ENCODE assay signal across 13 cellular contexts in the genomic region with DNA sequence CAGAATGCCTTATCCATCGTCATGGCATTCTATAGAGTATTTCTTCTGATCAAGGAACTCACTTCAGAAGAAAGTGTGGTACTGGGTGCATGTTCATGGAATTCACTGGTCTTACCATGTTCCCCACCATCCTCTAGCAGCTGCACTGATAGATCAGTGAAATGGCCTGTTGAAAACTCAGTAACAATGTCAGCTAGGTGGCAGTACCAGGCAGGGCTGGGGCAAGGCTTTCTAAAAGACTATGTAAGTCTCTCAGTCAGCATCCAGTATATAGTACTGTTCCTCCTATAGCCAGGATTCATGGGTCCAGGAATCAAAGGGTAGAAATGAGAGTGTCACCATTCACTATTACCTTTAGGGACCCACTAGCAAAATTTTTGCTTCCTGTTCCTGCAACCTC. TPM values are rescaled to one million over a fixed set of nuclear protein-coding genes. Genes with fewer than 3 reads are reported as not detected.
A peak's percentile ranks its signal among the peaks of the same experiment; 100 is the strongest.
DNase-seq lines count a peak whose midpoint lies in the region; ATAC-seq and TF ChIP-seq lines count a peak whose summit lies in the region.
"Had no signal": no experiment of that assay in that cellular context is flagged by ENCODE, and none has a peak within 500 bp of the region (broad histone marks: within the 10 kb centered on the region; RNA-seq: fewer than 3 reads in every experiment).

No MANE protein-coding gene starts in this region.

- DNase-seq in GM06990 (ENCODE audit: extremely low read depth, insufficient read length) (no peak), esophagus muscularis mucosa (ENCODE audit: extremely low spot score) (no peak), neural progenitor cell (ENCODE audit: low spot score) (peak; percentile 24), PC-9 (no peak), NCI-H1048 (lab: John Stamatoyannopoulos, UW) (no peak)
- DNase-seq in activated effector memory CD4-positive, alpha-beta T cell treated with Interleukin-2 at 50 U/mL for 16 hours: no peak
- DNase-seq: activated T-cell treated with anti-CD3 and anti-CD28 coated beads, Interleukin-2, amount 50 U/mL, for 48 hours; effector CD8-positive, alpha-beta T cell; small intestine; T-helper 17 cell had no signal

- H3K27me3 Mint-ChIP-seq in neural progenitor cell (ENCODE audit: insufficient read depth, low read depth): peaks cover 2% of the 10 kb centered on the region

- ATAC-seq in GM21723 (IDR thresholded peaks at IDR 0.05; ENCODE audit: unreplicated experiment): no peak
- ATAC-seq: T-helper 17 cell had no signal

- H3K79me2 ChIP-seq in OCI-LY3 (ENCODE audit: low read length) (no peaks in the 10 kb centered on the region), neural progenitor cell (ENCODE audit: low read depth) (no peaks in the 10 kb centered on the region), PC-9 (ENCODE audit: low read depth) (no peaks in the 10 kb centered on the region)

- no peaks in the 10 kb centered on the region for H3K9me2 ChIP-seq in PC-9 (ENCODE audit: insufficient read depth)

- POLR2A ChIA-PET in PC-9 (lab: Charles Lee; ENCODE audit: unreplicated experiment): no interaction called here

- H4K20me1 ChIP-seq in OCI-LY3 (ENCODE audit: insufficient read depth, low read length) (no peaks in the 10 kb centered on the region), neural progenitor cell (ENCODE audit: low read depth) (no peaks in the 10 kb centered on the region), PC-9 (ENCODE audit: insufficient read depth) (no peaks in the 10 kb centered on the region)

- H3K4me3 Mint-ChIP-seq in neural progenitor cell: no peak overlapping the region
- H3K4me3 Mint-ChIP-seq: T-helper 17 cell had no signal

- CTCF ChIA-PET in PC-9 (lab: Charles Lee): no interaction called here

- intact Hi-C loops in esophagus muscularis mucosa (cut with DNase I) (no loop called here), PC-9 (cut with micrococcal nuclease; ENCODE audit: unreplicated experiment) (no loop called here)

- H3K9me3 ChIP-seq in OCI-LY3 (ENCODE audit: insufficient read depth, low read length): no peaks in the 10 kb centered on the region
- H3K9me3 ChIP-seq in esophagus muscularis mucosa: no peaks in the 10 kb centered on the region
- no peaks in the 10 kb centered on the region for H3K9me3 ChIP-seq in neural progenitor cell (ENCODE audit: low read depth)
- no peaks in the 10 kb centered on the region for H3K9me3 ChIP-seq in PC-9 (ENCODE audit: insufficient read depth, low read depth)

- H3K4me1 ChIP-seq in OCI-LY3 (ENCODE audit: low read length): no peaks in the 10 kb centered on the region
- peaks cover 0 to 1% (median 0%) of the 10 kb centered on the region in 4 donors for H3K4me1 ChIP-seq in esophagus muscularis mucosa
- H3K4me1 ChIP-seq in neural progenitor cell: peaks cover 10% of the 10 kb centered on the region
- no peaks in the 10 kb centered on the region for H3K4me1 ChIP-seq in PC-9 (replicated peaks; ENCODE audit: insufficient read depth)

- H3F3A ChIP-seq in neural progenitor cell (ENCODE audit: low read depth) (peaks cover 5% of the 10 kb centered on the region), PC-9 (ENCODE audit: insufficient read depth, low read depth) (no peaks in the 10 kb centered on the region)

- H2AFZ ChIP-seq in OCI-LY3 (ENCODE audit: low read depth, low read length) (no peak overlapping the region), neural progenitor cell (replicated peaks) (no peak overlapping the region), PC-9 (no peak overlapping the region)

- no peak overlapping the region for H3K9ac ChIP-seq in OCI-LY3 (ENCODE audit: low read length)
- no peak overlapping the region for H3K9ac ChIP-seq in neural progenitor cell

- no peak for TF ChIP-seq POLR2A in esophagus muscularis mucosa (IDR thresholded peaks at IDR 0.05; ENCODE audit: low read depth)

- H3K27ac ChIP-seq in OCI-LY3 (ENCODE audit: low read length) (no peak overlapping the region), esophagus muscularis mucosa (replicated peaks in 1 of 4) (no peak overlapping the region), neural progenitor cell (no peak overlapping the region), PC-9 (no peak overlapping the region)

- H3K4me1 Mint-ChIP-seq in neural progenitor cell: peaks cover 21% of the 10 kb centered on the region
- H3K4me1 Mint-ChIP-seq: T-helper 17 cell had no signal

- peak; percentile 39 for TF ChIP-seq CTCF in GM06990 (IDR thresholded peaks at IDR 0.05; ENCODE audit: insufficient read depth, low read length, poor library complexity, severe bottlenecking)
- TF ChIP-seq CTCF in OCI-LY3 (IDR thresholded peaks at IDR 0.05; ENCODE audit: low read depth, low read length): peak; percentile 34
- TF ChIP-seq CTCF in esophagus muscularis mucosa (IDR thresholded peaks at IDR 0.05): peak in 2 of 3 experiments; percentile 12 to 30
- TF ChIP-seq CTCF in neural progenitor cell (IDR thresholded peaks at IDR 0.05): peak; percentile 38
- no peak for TF ChIP-seq CTCF in PC-9 (conservative IDR thresholded peaks at IDR 0.05)

- WGBS in esophagus muscularis mucosa: 80% methylated on average over 1 of the region's 1 CpG

- H3K36me3 Mint-ChIP-seq in neural progenitor cell: no peaks in the 10 kb centered on the region

- no peak overlapping the region for H3K27ac Mint-ChIP-seq in neural progenitor cell
- H3K27ac Mint-ChIP-seq: T-helper 17 cell had no signal

- H3K36me3 ChIP-seq in GM06990 (ENCODE audit: control insufficient read depth, insufficient read depth, low read length): no peaks in the 10 kb centered on the region
- H3K36me3 ChIP-seq in OCI-LY3 (replicated peaks; ENCODE audit: low read depth, low read length): no peaks in the 10 kb centered on the region
- H3K36me3 ChIP-seq in esophagus muscularis mucosa: no peaks in the 10 kb centered on the region
- no peaks in the 10 kb centered on the region for H3K36me3 ChIP-seq in neural progenitor cell
- no peaks in the 10 kb centered on the region for H3K36me3 ChIP-seq in PC-9 (ENCODE audit: low read depth)

- BruUV-seq in PC-9 (replicated peaks; lab: Mats Ljungman, UMichigan): no TSS peak

- H3K27me3 ChIP-seq in GM06990 (replicated peaks; ENCODE audit: control insufficient read depth, insufficient read depth, low read length): no peaks in the 10 kb centered on the region
- H3K27me3 ChIP-seq in OCI-LY3 (ENCODE audit: low read depth, low read length): no peaks in the 10 kb centered on the region
- H3K27me3 ChIP-seq in esophagus muscularis mucosa: no peaks in the 10 kb centered on the region
- no peaks in the 10 kb centered on the region for H3K27me3 ChIP-seq in neural progenitor cell
- H3K27me3 ChIP-seq in PC-9 (ENCODE audit: insufficient read depth, low read depth): no peaks in the 10 kb centered on the region

- H3K4me3 ChIP-seq in GM06990 (replicated peaks; ENCODE audit: low read depth, low read length) (no peak overlapping the region), OCI-LY3 (ENCODE audit: low read length) (no peak overlapping the region), esophagus muscularis mucosa (no peak overlapping the region), neural progenitor cell (no peak overlapping the region), PC-9 (no peak overlapping the region)

- H3K9me3 Mint-ChIP-seq in neural progenitor cell: peaks cover 8% of the 10 kb centered on the region

- no peak for TF ChIP-seq EP300 in esophagus muscularis mucosa (IDR thresholded peaks at IDR 0.05)

- no peak overlapping the region for H3K4me2 ChIP-seq in OCI-LY3 (ENCODE audit: low read length)
- no peak overlapping the region for H3K4me2 ChIP-seq in neural progenitor cell
- no peak overlapping the region for H3K4me2 ChIP-seq in PC-9

RNA-seq across cellular contexts. Expression of a gene that starts 15.8 kb away (rescaled TPM):
- total RNA-seq in esophagus muscularis mucosa (10 to 100 TPM; 16.2 to 31.7 (median 22.4) TPM), neural progenitor cell (ENCODE audit: low replicate concordance) (13.2 and 24.3 TPM in 2 replicates), PC-9 (2021) (not detected in 2 replicates)
- total RNA-seq: G401, T-helper 17 cell had no signal

Comparison
In these comparisons a context has a peak if more than half of its experiments do, and no peak if none do; other contexts are left out.
1. RNA of a gene that starts 15.8 kb away (total RNA-seq): 16.2 to 31.7 TPM in esophagus muscularis mucosa and 13.2 to 24.3 TPM in neural progenitor cell; not detected in PC-9; every median in the first group is over 10 times any median in the second.